10 cellular contexts compared by ENCODE assay signal in the genomic region with DNA sequence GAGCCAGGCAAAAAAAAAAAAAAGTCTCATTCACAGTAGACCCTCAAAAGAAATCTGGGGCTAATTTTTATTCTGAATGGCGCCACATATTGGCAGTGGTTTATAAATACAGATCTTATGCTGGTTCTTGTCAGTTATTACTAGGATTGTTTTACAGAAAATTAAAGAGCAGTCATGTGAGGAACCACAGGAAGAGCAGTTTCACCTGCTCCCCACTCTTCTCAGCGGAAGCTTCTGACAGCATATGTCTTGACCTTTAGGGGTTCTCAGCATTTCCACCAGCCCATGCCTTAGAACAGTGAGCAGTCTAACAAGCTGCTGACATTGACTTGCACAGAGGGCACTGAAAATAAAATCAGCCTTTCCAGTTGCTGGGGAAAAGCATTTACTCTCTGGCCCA.
DNase-seq lines count a peak whose midpoint lies in the region; ATAC-seq, FAIRE-seq and TF ChIP-seq lines count a peak whose summit lies in the region.
"Had no signal": no experiment of that assay in that cellular context is flagged by ENCODE, and none has a peak within 500 bp of the region (broad histone marks: within the 10 kb centered on the region; RNA-seq: fewer than 3 reads in every experiment).

No MANE protein-coding gene starts in this region.

- H3K79me2 ChIP-seq in H1 (ENCODE audit: control insufficient read depth in 1 of 2, insufficient read depth in 2 of 2, low read length in 2 of 2) (no peaks in the 10 kb centered on the region), osteoblast (ENCODE audit: insufficient read depth, low read length) (no peaks in the 10 kb centered on the region), GM23248 (ENCODE audit: insufficient read depth) (no peaks in the 10 kb centered on the region)

- no peak for TF ChIP-seq EP300 in H1 (IDR thresholded peaks at IDR 0.05; ENCODE audit: borderline replicate concordance in 1 of 2, low read depth in 2 of 2, low read length in 2 of 2)

- H3K4me2 ChIP-seq in H1 (ENCODE audit: insufficient read depth in 1 of 2, low read depth in 2 of 2, low read length in 2 of 2): no peak overlapping the region
- no peak overlapping the region for H3K4me2 ChIP-seq in osteoblast (ENCODE audit: insufficient read depth, low read length)
- no peak overlapping the region for H3K4me2 ChIP-seq in GM23248 (ENCODE audit: unreplicated experiment)

- H3K4me3 ChIP-seq in H1 (ENCODE audit: extremely low read depth in 1 of 4, insufficient read depth in 2 of 4, low read depth in 3 of 4, low read length in 4 of 4): no peak overlapping the region
- H3K4me3 ChIP-seq in osteoblast (ENCODE audit: insufficient read depth, low read length): no peak overlapping the region
- no peak overlapping the region for H3K4me3 ChIP-seq in GM23248

- H3K27me3 ChIP-seq in H1 (replicated peaks in 1 of 4; ENCODE audit: control insufficient read depth in 3 of 4, extremely low read depth in 1 of 4, insufficient read depth in 3 of 4, low read length in 3 of 4): no peaks in the 10 kb centered on the region
- no peaks in the 10 kb centered on the region for H3K27me3 ChIP-seq in osteoblast (ENCODE audit: insufficient read depth, low read length)
- no peaks in the 10 kb centered on the region for H3K27me3 ChIP-seq in GM23248 (replicated peaks; ENCODE audit: insufficient read depth)

- H3K23me2 ChIP-seq in H1 (ENCODE audit: low read depth, low read length): no peaks in the 10 kb centered on the region

- no peak overlapping the region for H2AK5ac ChIP-seq in H1 (ENCODE audit: low read depth, low read length)

- no peak for FAIRE-seq in H1 (lab: Jason Lieb, UNC)

- H3K36me3 ChIP-seq in H1 (ENCODE audit: control insufficient read depth in 2 of 4, insufficient read depth in 4 of 4, low read length in 3 of 4): no peaks in the 10 kb centered on the region
- no peaks in the 10 kb centered on the region for H3K36me3 ChIP-seq in osteoblast (ENCODE audit: insufficient read depth, low read length)
- no peaks in the 10 kb centered on the region for H3K36me3 ChIP-seq in GM23248 (ENCODE audit: low read depth)

- no peak for TF ChIP-seq POLR2A in H1 (IDR thresholded peaks at IDR 0.05; ENCODE audit: control extremely low read depth in 1 of 2, low read depth in 2 of 2, low read length in 2 of 2)

- peak overlapping the region; percentile 2 for H3K4ac ChIP-seq in H1 (replicated peaks; ENCODE audit: insufficient read length, low read depth, low read length)

- H3K9me2 ChIP-seq in GM23248 (ENCODE audit: insufficient read depth): no peaks in the 10 kb centered on the region

- H2BK5ac ChIP-seq in H1 (ENCODE audit: low read depth, low read length): no peak overlapping the region

- peak overlapping the region; percentile 1; the same call in 1 of the 2 replicates for H2BK12ac ChIP-seq in H1 (ENCODE audit: low read depth, low read length)

- POLR2A ChIA-PET in H1 (lab: Charles Lee; ENCODE audit: partially characterized antibody): interaction anchor here (0.7 to 1.1 kb wide), 2 partner anchors 12 to 237 kb away, joined by 3 to 4 read pairs; no protein-coding TSS in a partner anchor

- intact Hi-C loops in Right ventricle myocardium inferior (cut with DNase I) (no loop called here), Right ventricle myocardium superior (cut with DNase I) (no loop called here)

- H3K4me1 ChIP-seq in H1 (replicated peaks in 1 of 4; ENCODE audit: control insufficient read depth in 3 of 4, insufficient read depth in 4 of 4, low read length in 3 of 4): peaks cover 9 to 30% (median 18%) of the 10 kb centered on the region in 4 experiments; a peak in 6 of 7 replicates
- peaks cover 39% of the 10 kb centered on the region for H3K4me1 ChIP-seq in osteoblast (ENCODE audit: insufficient read depth, low read length)
- peaks cover 40% of the 10 kb centered on the region for H3K4me1 ChIP-seq in GM23248 (ENCODE audit: insufficient read depth)

- 85% methylated on average over 2 of the region's 2 CpGs; no CpG with 5 or more reads in 1 of the 2 experiments for WGBS in H1 (ENCODE audit: extremely low coverage in 1 of 2, insufficient coverage in 1 of 2, insufficient read length in 1 of 2, insufficient replicate concordance in 2 of 2, low coverage in 1 of 2, low lambda C conversion rate in 2 of 2, missing lambda C conversion rate in 1 of 2), 2 experiments
- 51 to 61% methylated on average over 2 of the region's 2 CpGs for WGBS in GM23248 (ENCODE audit: low coverage in 1 of 2, low lambda C conversion rate in 2 of 2, missing lambda C conversion rate in 2 of 2), 2 experiments

- ATAC-seq in Right ventricle myocardium inferior: peak; percentile 4
- ATAC-seq in Right ventricle myocardium superior (ENCODE audit: poor library complexity): no peak
- ATAC-seq in HG03135 (IDR thresholded peaks at IDR 0.05; ENCODE audit: unreplicated experiment): peak; percentile 81

- CTCF ChIA-PET in H1 (lab: Charles Lee; ENCODE audit: partially characterized antibody): interaction anchor here (0.7 to 1.7 kb wide), 4 partner anchors 9 to 154 kb away, joined by 3 to 7 read pairs (median 5); no protein-coding TSS in a partner anchor

- no peak overlapping the region for H3K56ac ChIP-seq in H1 (replicated peaks; ENCODE audit: insufficient read length, low read depth, low read length)

- no peak overlapping the region for H4K5ac ChIP-seq in H1 (ENCODE audit: insufficient read length, low read depth, low read length)

- no peak overlapping the region for H3K23ac ChIP-seq in H1 (ENCODE audit: insufficient read length)

- no peak overlapping the region for H3K14ac ChIP-seq in H1 (ENCODE audit: insufficient read length)

- DNase-seq in Right ventricle myocardium inferior (ENCODE audit: missing footprints) (no peak), Right ventricle myocardium superior (no peak), H1 (ENCODE audit: low read depth in 1 of 2, low spot score in 2 of 2) (no peak), osteoblast (ENCODE audit: insufficient read length, low spot score, missing footprints) (no peak), GM23248 (no peak), SW480 (ENCODE audit: low spot score) (no peak), NCI-H187 treated with DMSO at 0.1 percent for 48 hours (lab: John Stamatoyannopoulos, UW) (no peak)
- DNase-seq: activated T-cell treated with anti-CD3 and anti-CD28 coated beads for 4 hours, NCI-H2081 treated with DMSO at 0.1 percent for 48 hours had no signal

- H3K9ac ChIP-seq in H1 (replicated peaks in 1 of 4; ENCODE audit: extremely low read depth in 1 of 4, low read depth in 3 of 4, low read length in 3 of 4) (no peak overlapping the region), GM23248 (no peak overlapping the region)

- H4K8ac ChIP-seq in H1 (ENCODE audit: extremely low read depth, insufficient read depth, low read length): no peak overlapping the region

- H3K9me3 ChIP-seq in H1 (ENCODE audit: insufficient read depth in 2 of 2, low read depth in 1 of 2, low read length in 1 of 2): no peaks in the 10 kb centered on the region
- no peaks in the 10 kb centered on the region for H3K9me3 ChIP-seq in osteoblast (ENCODE audit: low read depth, low read length)
- no peaks in the 10 kb centered on the region for H3K9me3 ChIP-seq in GM23248 (ENCODE audit: low read depth)

- no peak for TF ChIP-seq RAD21 in H1 (IDR thresholded peaks at IDR 0.05 in 1 of 2, conservative IDR thresholded peaks at IDR 0.05 in 1 of 2; ENCODE audit: low read depth in 2 of 2, low read length in 2 of 2)

- no peak overlapping the region for H2BK120ac ChIP-seq in H1 (replicated peaks; ENCODE audit: low read depth, low read length)

- no peak overlapping the region for H3K18ac ChIP-seq in H1 (ENCODE audit: extremely low read depth, low read length)

- H2AFZ ChIP-seq in H1 (ENCODE audit: low read length) (no peak overlapping the region), osteoblast (ENCODE audit: low read length) (no peak overlapping the region), GM23248 (no peak overlapping the region)

- H2BK20ac ChIP-seq in H1 (ENCODE audit: low read length): no peak overlapping the region

- peaks cover 29% of the 10 kb centered on the region for H3F3A ChIP-seq in GM23248 (ENCODE audit: insufficient read depth)

- no peaks in the 10 kb centered on the region for H4K20me1 ChIP-seq in H1 (replicated peaks in 1 of 2; ENCODE audit: control insufficient read depth in 1 of 2, insufficient read depth in 2 of 2, low read length in 2 of 2)
- no peaks in the 10 kb centered on the region for H4K20me1 ChIP-seq in osteoblast (ENCODE audit: insufficient read depth, low read length)
- H4K20me1 ChIP-seq in GM23248 (ENCODE audit: insufficient read depth): no peaks in the 10 kb centered on the region

- no peaks in the 10 kb centered on the region for H3K79me1 ChIP-seq in H1 (ENCODE audit: low read depth, low read length)

- no peak overlapping the region for H2BK15ac ChIP-seq in H1 (ENCODE audit: low read length)

- TF ChIP-seq CTCF in H1 (IDR thresholded peaks at IDR 0.05; ENCODE audit: control extremely low read depth in 1 of 3, insufficient read depth in 1 of 3, low read depth in 1 of 3, low read length in 3 of 3): no peak
- TF ChIP-seq CTCF in osteoblast (IDR thresholded peaks at IDR 0.05; ENCODE audit: extremely low read depth, low read depth, low read length): no peak

- no peak overlapping the region; the same call in 1 of the 2 replicates for H3K27ac ChIP-seq in H1 (ENCODE audit: low read depth, low read length)
- H3K27ac ChIP-seq in osteoblast (ENCODE audit: low read depth, low read length): no peak overlapping the region
- no peak overlapping the region for H3K27ac ChIP-seq in GM23248

- in situ Hi-C loops in GM23248 (cut with MboI): no loop called here

- no peak overlapping the region for H4K91ac ChIP-seq in H1 (replicated peaks; ENCODE audit: insufficient read length, low read length)

TF ChIP-seq in H1, 55 proteins besides CTCF, POLR2A, EP300 and RAD21:
- no peak for TF ChIP-seq SAP30 (IDR thresholded peaks at IDR 0.05; ENCODE audit: insufficient read depth, insufficient replicate concordance, low read length)
- TF ChIP-seq JUN (IDR thresholded peaks at IDR 0.05; ENCODE audit: low read depth, low read length): no peak
- no peak for TF ChIP-seq BACH1 (IDR thresholded peaks at IDR 0.05; ENCODE audit: low read length)
- TF ChIP-seq POU5F1 (IDR thresholded peaks at IDR 0.05; ENCODE audit: low read depth, low read length): no peak
- no peak for TF ChIP-seq FOSL1 (IDR thresholded peaks at IDR 0.05; ENCODE audit: insufficient read depth, low read depth, low read length)
- no peak for TF ChIP-seq CTBP2 (IDR thresholded peaks at IDR 0.05; ENCODE audit: borderline replicate concordance, insufficient read depth, insufficient read length, low read length)
- no peak for TF ChIP-seq HDAC6 (IDR thresholded peaks at IDR 0.05; ENCODE audit: low read depth, low read length)
- TF ChIP-seq BCL11A (IDR thresholded peaks at IDR 0.05; ENCODE audit: low read depth in 2 of 2, low read length in 2 of 2): no peak
- TF ChIP-seq KDM5A (IDR thresholded peaks at IDR 0.05; ENCODE audit: low read length): no peak
- TF ChIP-seq TCF12 (IDR thresholded peaks at IDR 0.05; ENCODE audit: low read depth, low read length): no peak
